Comparison of ENCODE assay signal across 7 cellular contexts in the genomic region with DNA sequence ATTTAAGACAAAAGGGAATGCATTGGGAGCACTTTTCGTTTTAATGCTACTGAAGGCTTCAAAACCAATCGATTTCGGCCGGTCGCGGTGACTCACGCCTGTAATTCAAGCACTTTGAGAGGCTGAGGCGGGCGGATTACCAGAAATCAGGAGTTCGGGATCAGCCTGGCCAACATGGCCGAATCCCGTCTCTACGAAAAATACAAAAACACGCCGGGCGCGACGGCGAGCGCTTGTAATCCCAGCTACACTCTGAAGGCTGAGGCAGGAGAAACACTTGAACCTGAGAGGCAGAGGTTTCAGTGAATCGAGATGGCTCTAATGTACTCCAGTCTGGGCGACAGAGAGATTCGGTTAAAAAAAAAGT. TPM values are rescaled to one million over a fixed set of nuclear protein-coding genes. Genes with fewer than 3 reads are reported as not detected.
DNase-seq lines count a peak whose midpoint lies in the region; ATAC-seq and TF ChIP-seq lines count a peak whose summit lies in the region.

No MANE protein-coding gene starts in this region.

- no peak overlapping the region for H2AFZ ChIP-seq in OCI-LY1 (ENCODE audit: low read length)

- no peaks in the 10 kb centered on the region for H3K79me2 ChIP-seq in OCI-LY1 (ENCODE audit: insufficient read depth, low read length)

- H3F3A ChIP-seq in OCI-LY1 (ENCODE audit: insufficient read depth, low read length), result peaks cover 11% of the 10 kb centered on the region; the same call in 1 of the 2 replicates

- no peak for TF ChIP-seq CTCF in OCI-LY1 (IDR thresholded peaks at IDR 0.05; ENCODE audit: low read length)
- no peak for TF ChIP-seq CTCF in right atrium auricular region (IDR thresholded peaks at IDR 0.05)

- H3K4me1 ChIP-seq in OCI-LY1 (ENCODE audit: insufficient read depth, low read length, severe bottlenecking), result peaks cover 44% of the 10 kb centered on the region
- peaks cover 64% of the 10 kb centered on the region for H3K4me1 ChIP-seq in adipocyte (ENCODE audit: control insufficient read depth, insufficient read depth, low read length)
- peaks cover 0 to 24% of the 10 kb centered on the region in 2 donors for H3K4me1 ChIP-seq in right atrium auricular region

- H3K27ac ChIP-seq in OCI-LY1 (ENCODE audit: low read depth, low read length, poor library complexity, severe bottlenecking) (peak overlapping the region; percentile 100), right atrium auricular region (peak overlapping the region; percentile 95 to 97)

- H3K4me2 ChIP-seq in OCI-LY1 (ENCODE audit: low read length), result peak overlapping the region; percentile 80

- H3K9me3 ChIP-seq in OCI-LY1 (ENCODE audit: low read length) (peaks cover 13% of the 10 kb centered on the region; the same call in 1 of the 2 replicates), adipocyte (ENCODE audit: control insufficient read depth, low read length) (no peaks in the 10 kb centered on the region), right atrium auricular region (no peaks in the 10 kb centered on the region)

- H3K27me3 ChIP-seq in OCI-LY1 (ENCODE audit: insufficient read depth, low read length) (no peaks in the 10 kb centered on the region), adipocyte (replicated peaks; ENCODE audit: control insufficient read depth, insufficient read depth, low read length) (no peaks in the 10 kb centered on the region), right atrium auricular region (no peaks in the 10 kb centered on the region)

- H3K36me3 ChIP-seq in OCI-LY1 (ENCODE audit: insufficient read depth, low read length) (no peaks in the 10 kb centered on the region; the same call in 1 of the 2 replicates), adipocyte (ENCODE audit: control insufficient read depth, insufficient read depth, low read length, severe bottlenecking) (no peaks in the 10 kb centered on the region), right atrium auricular region (no peaks in the 10 kb centered on the region)

- H3K4me3 ChIP-seq in OCI-LY1 (ENCODE audit: low read depth, low read length, poor library complexity, severe bottlenecking), result peak overlapping the region; percentile 66
- H3K4me3 ChIP-seq in adipocyte (ENCODE audit: low read length), result peak overlapping the region; percentile 89
- peak overlapping the region; percentile 65 to 68 for H3K4me3 ChIP-seq in right atrium auricular region

- no peaks in the 10 kb centered on the region for H3K9me2 ChIP-seq in OCI-LY1 (ENCODE audit: low read depth, low read length)

- H3K9ac ChIP-seq in OCI-LY1 (ENCODE audit: low read length) (peak overlapping the region; percentile 92), adipocyte (ENCODE audit: low read length) (peak overlapping the region; percentile 88)

- no peaks in the 10 kb centered on the region for H4K20me1 ChIP-seq in OCI-LY1 (ENCODE audit: insufficient read depth, low read length)

- DNase-seq in adipocyte (ENCODE audit: low read depth) (peak; percentile 79), right atrium auricular region (ENCODE audit: low spot score) (peak; percentile 77), renal cortical epithelial cell (ENCODE audit: low read depth) (peak; percentile 54), cerebellar cortex (ENCODE audit: low spot score) (no peak)

- peak; percentile 15 for ATAC-seq in GM18867 (IDR thresholded peaks at IDR 0.05; ENCODE audit: unreplicated experiment)
- peak; percentile 3 for ATAC-seq in HG02623 (IDR thresholded peaks at IDR 0.05; ENCODE audit: unreplicated experiment)

RNA-seq across cellular contexts. Expression of gene TRIM38, which starts 58.4 kb away (rescaled TPM):
- total RNA-seq in right atrium auricular region (1 to 10 TPM; 2.5 to 5.2 TPM), renal cortical epithelial cell (10.4 and 28.5 TPM in 2 replicates)
